ENCODE assay signal across 8 cellular contexts in genomic region chr14:58280954-58281787, GRCh38. TPM values are rescaled to one million over a fixed set of nuclear protein-coding genes. Genes with fewer than 3 reads are reported as not detected.
DNase-seq lines count a peak whose midpoint lies in the region; ATAC-seq and TF ChIP-seq lines count a peak whose summit lies in the region.

No MANE protein-coding gene starts in this region.

- peak overlapping the region; percentile 93 for H3K27ac Mint-ChIP-seq in activated naive CD8-positive, alpha-beta T cell treated with anti-CD3 and anti-CD28 coated beads for 36 hours

- no peak overlapping the region for H3K4me3 ChIP-seq in AG04450 (ENCODE audit: low read depth, low read length)
- no peak overlapping the region for H3K4me3 ChIP-seq in Jurkat, Clone E6-1 (ENCODE audit: low read length)
- no peak overlapping the region for H3K4me3 ChIP-seq in psoas muscle

- H3K27me3 ChIP-seq in AG04450 (ENCODE audit: control insufficient read depth, insufficient read depth, low read length) (no peaks in the 10 kb centered on the region), psoas muscle (ENCODE audit: insufficient read depth in 3 of 3, low read length in 2 of 3) (no peaks in the 10 kb centered on the region)

- intact Hi-C loops in psoas muscle (cut with DNase I) = loop anchor here in 1 of 2 donors (5.0 kb wide), 1 partner anchor 34 kb away; no protein-coding TSS in a partner anchor

- TF ChIP-seq CTCF in AG04450 (IDR thresholded peaks at IDR 0.05; ENCODE audit: low read depth, low read length) = no peak
- TF ChIP-seq CTCF in psoas muscle (IDR thresholded peaks at IDR 0.05) = no peak

- H3K4me1 Mint-ChIP-seq in activated naive CD8-positive, alpha-beta T cell treated with anti-CD3 and anti-CD28 coated beads for 36 hours = peaks cover 60% of the 10 kb centered on the region

- H3K36me3 Mint-ChIP-seq in activated naive CD8-positive, alpha-beta T cell treated with anti-CD3 and anti-CD28 coated beads for 36 hours = peaks cover 60% of the 10 kb centered on the region

- CTCF ChIA-PET in AG04450 (lab: Charles Lee) = interaction anchor here (0.6 to 0.7 kb wide), 3 partner anchors 96 to 913 kb away, joined by 4 to 6 read pairs (median 4); no protein-coding TSS in a partner anchor

- H3K4me3 Mint-ChIP-seq in activated naive CD8-positive, alpha-beta T cell treated with anti-CD3 and anti-CD28 coated beads for 36 hours = peak overlapping the region; percentile 60

- POLR2A ChIA-PET in AG04450 (lab: Yijun Ruan, JAX) = interaction anchor here (1.5 kb wide), 1 partner anchor 17 kb away, joined by 6 read pairs; the partner anchor contains the start of gene ARID4A

- H3K27ac ChIP-seq in AG04450 (ENCODE audit: low read depth, low read length) (peak overlapping the region; percentile 71), psoas muscle (peak overlapping the region; percentile 71)

- peaks cover 2 to 70% of the 10 kb centered on the region in 2 donors for H3K36me3 ChIP-seq in psoas muscle (ENCODE audit: insufficient read depth in 1 of 2, low read depth in 1 of 2)

- H3K27me3 Mint-ChIP-seq in activated naive CD8-positive, alpha-beta T cell treated with anti-CD3 and anti-CD28 coated beads for 36 hours = no peaks in the 10 kb centered on the region

- ATAC-seq in GM19023 (IDR thresholded peaks at IDR 0.05; ENCODE audit: unreplicated experiment) (peak; percentile 61), psoas muscle (peak; percentile 30 to 37 (median 32)), GM18517 (IDR thresholded peaks at IDR 0.05; ENCODE audit: unreplicated experiment) (no peak), HG03457 (IDR thresholded peaks at IDR 0.05; ENCODE audit: unreplicated experiment) (no peak)

- H3K9me3 Mint-ChIP-seq in activated naive CD8-positive, alpha-beta T cell treated with anti-CD3 and anti-CD28 coated beads for 36 hours = no peaks in the 10 kb centered on the region

- H3K9me3 ChIP-seq in AG04450 (ENCODE audit: control insufficient read depth, insufficient read depth, low read length) (no peaks in the 10 kb centered on the region), psoas muscle (no peaks in the 10 kb centered on the region)

- peaks cover 43% of the 10 kb centered on the region for H3K4me1 ChIP-seq in psoas muscle

- DNase-seq in AG04450 (ENCODE audit: low read depth, low spot score) = peak; percentile 65
- peak; percentile 56 for DNase-seq in Jurkat, Clone E6-1 (ENCODE audit: low read depth, low spot score)
- peak; percentile 10 for DNase-seq in activated naive CD8-positive, alpha-beta T cell treated with anti-CD3 and anti-CD28 coated beads for 36 hours
- DNase-seq in glomerular endothelial cell (ENCODE audit: extremely low read depth, low read depth, low spot score) = peak; percentile 96
- no peak for DNase-seq in psoas muscle

- WGBS in psoas muscle, 3 donors = 16 to 37% (median 25%) methylated on average over 4 of the region's 4 CpGs

RNA-seq across cellular contexts. Expression of gene ARID4A, which starts 17.2 kb away (rescaled TPM):
- polyA plus RNA-seq in AG04450 (2011; rRNA removed) (7.4 and 12.4 TPM in 2 replicates), psoas muscle (1 to 10 TPM; 1.7 to 8.1 (median 3.0) TPM)
- polyA minus RNA-seq in AG04450 (2011; rRNA and poly(A)+ RNA removed) = 14.8 and 22.4 TPM in 2 replicates
- 20.1 TPM for polyA plus RNA-seq in Jurkat, Clone E6-1 (2012; ENCODE audit: insufficient read depth, insufficient read length)
- 10 to 100 TPM; 18.6 to 19.8 TPM for total RNA-seq in activated naive CD8-positive, alpha-beta T cell treated with anti-CD3 and anti-CD28 coated beads for 36 hours
- total RNA-seq in glomerular endothelial cell (7.0 and 16.0 TPM in 2 replicates), psoas muscle (10 to 100 TPM in 1 of 4 donors, 1 to 10 TPM in 3; 7.1 to 11.0 (median 8.3) TPM)

RNA-seq across cellular contexts. Expression of gene PSMA3, which starts 36.5 kb away (rescaled TPM):
- polyA plus RNA-seq in AG04450 (2011; rRNA removed) = 266 and 318 TPM in 2 replicates
- 77.6 and 99.9 TPM in 2 replicates for polyA minus RNA-seq in AG04450 (2011; rRNA and poly(A)+ RNA removed)
- 348 TPM for polyA plus RNA-seq in Jurkat, Clone E6-1 (2012; ENCODE audit: insufficient read depth, insufficient read length)
- 100 to 1,000 TPM; 397 to 408 TPM for total RNA-seq in activated naive CD8-positive, alpha-beta T cell treated with anti-CD3 and anti-CD28 coated beads for 36 hours
- 171 and 192 TPM in 2 replicates for total RNA-seq in glomerular endothelial cell
- total RNA-seq in psoas muscle = 100 to 1,000 TPM; 136 to 238 (median 211) TPM
- polyA plus RNA-seq in psoas muscle = 100 to 1,000 TPM; 235 to 466 (median 274) TPM

Comparison
In these comparisons a context has a peak if more than half of its experiments do, and no peak if none do; other contexts are left out.
1. DNase-seq: peak in AG04450 (single experiment), Jurkat, Clone E6-1 (single experiment), activated naive CD8-positive, alpha-beta T cell treated with anti-CD3 and anti-CD28 coated beads for 36 hours (single experiment) and glomerular endothelial cell (single experiment); none in psoas muscle (0 of 2).
2. ATAC-seq: peak in GM19023 (single experiment) and psoas muscle (4 of 4); none in GM18517 (single experiment) and HG03457 (single experiment).